In genomic region chr21:34669149-34669879, GRCh38 we compare ENCODE assay signal across 9 cellular contexts. TPM values are rescaled to one million over a fixed set of nuclear protein-coding genes. Genes with fewer than 3 reads are reported as not detected.
DNase-seq lines count a peak whose midpoint lies in the region; ATAC-seq, FAIRE-seq and TF ChIP-seq lines count a peak whose summit lies in the region.
"Had no signal": no experiment of that assay in that cellular context is flagged by ENCODE, and none has a peak within 500 bp of the region (broad histone marks: within the 10 kb centered on the region; RNA-seq: fewer than 3 reads in every experiment).

No MANE protein-coding gene starts in this region.

- H3K4me3 Mint-ChIP-seq in astrocyte (ENCODE audit: unreplicated experiment), result no peak overlapping the region

- no peak overlapping the region for H2BK15ac ChIP-seq in mesendoderm (replicated peaks; ENCODE audit: low read depth)

- no peaks in the 10 kb centered on the region for H3K36me3 Mint-ChIP-seq in astrocyte (ENCODE audit: low read depth, unreplicated experiment)

- WGBS in mesendoderm (ENCODE audit: extremely low coverage, insufficient coverage, low lambda C conversion rate), result no CpG with 5 or more reads among the region's 74 CpGs

- ATAC-seq in HG02798 (IDR thresholded peaks at IDR 0.05; ENCODE audit: poor library complexity, unreplicated experiment), result peak; percentile 67

- H3K27ac ChIP-seq in astrocyte (ENCODE audit: low read depth, low read length) (no peak overlapping the region), mesendoderm (ENCODE audit: low read depth, low read length) (no peak overlapping the region)

- H4K5ac ChIP-seq in mesendoderm (ENCODE audit: low read length), result no peak overlapping the region

- no peak overlapping the region for H2BK5ac ChIP-seq in mesendoderm (ENCODE audit: low read length)

- H3K27me3 Mint-ChIP-seq in astrocyte (ENCODE audit: low read depth, unreplicated experiment), result peaks cover 57% of the 10 kb centered on the region

- no peaks in the 10 kb centered on the region for H4K20me1 ChIP-seq in astrocyte (ENCODE audit: insufficient read depth, low read length)

- peak overlapping the region; percentile 10 for H2AFZ ChIP-seq in astrocyte (ENCODE audit: low read depth, low read length)

- no peak overlapping the region for H3K18ac ChIP-seq in mesendoderm (ENCODE audit: low read length)

- peaks cover 4% of the 10 kb centered on the region for H3K9me3 Mint-ChIP-seq in astrocyte (ENCODE audit: unreplicated experiment)

- no peak for TF ChIP-seq CTCF in astrocyte (IDR thresholded peaks at IDR 0.05; ENCODE audit: insufficient read depth, low read depth, low read length)

- no peaks in the 10 kb centered on the region for H3K79me2 ChIP-seq in astrocyte (ENCODE audit: insufficient read depth, low read length)
- H3K79me2 ChIP-seq in mesendoderm (ENCODE audit: control insufficient read depth, insufficient read depth, low read length), result no peaks in the 10 kb centered on the region

- DNase-seq in GM03348 (ENCODE audit: low spot score), result peak; percentile 23
- no peak for DNase-seq in astrocyte (ENCODE audit: low read depth)
- DNase-seq in mesendoderm, result peak; percentile 44
- no peak for DNase-seq in T1000 (lab: John Stamatoyannopoulos, UW)
- no peak for DNase-seq in HK-2 (ENCODE audit: unreplicated experiment)
- DNase-seq in RPMI8226, result no peak
- DNase-seq in NCI-H1105 (lab: John Stamatoyannopoulos, UW), result no peak

- H3K36me3 ChIP-seq in astrocyte (ENCODE audit: insufficient read depth, low read length) (no peaks in the 10 kb centered on the region), mesendoderm (ENCODE audit: control insufficient read depth, insufficient read depth, low read length) (no peaks in the 10 kb centered on the region)

- H3K4me3 ChIP-seq in astrocyte (ENCODE audit: insufficient read depth, low read depth, low read length) (peak overlapping the region; percentile 10), mesendoderm (ENCODE audit: low read length) (no peak overlapping the region)

- H4K8ac ChIP-seq in mesendoderm (ENCODE audit: low read depth, low read length), result no peak overlapping the region

- H3K27me3 ChIP-seq in astrocyte (ENCODE audit: insufficient read depth, low read length), result peaks cover 77% of the 10 kb centered on the region
- peaks cover 22% of the 10 kb centered on the region for H3K27me3 ChIP-seq in mesendoderm (ENCODE audit: insufficient read depth, low read length, poor library complexity)

- H2AK5ac ChIP-seq in mesendoderm (ENCODE audit: low read length), result no peak overlapping the region

- no peaks in the 10 kb centered on the region for H3K9me3 ChIP-seq in astrocyte (ENCODE audit: insufficient read depth, low read depth, low read length)

- H3K4me2 ChIP-seq in astrocyte (ENCODE audit: low read length) (peak overlapping the region; percentile 55), mesendoderm (ENCODE audit: low read length) (peak overlapping the region; percentile 34)

- no peak overlapping the region for H3K23ac ChIP-seq in mesendoderm (ENCODE audit: low read length)

- no peak overlapping the region for H2BK120ac ChIP-seq in mesendoderm (ENCODE audit: low read depth, low read length)

- no peaks in the 10 kb centered on the region for H3K4me1 ChIP-seq in astrocyte (ENCODE audit: insufficient read depth, low read length)
- no peaks in the 10 kb centered on the region for H3K4me1 ChIP-seq in mesendoderm (ENCODE audit: control insufficient read depth, low read depth, low read length)

- peaks cover 4% of the 10 kb centered on the region for H3K4me1 Mint-ChIP-seq in astrocyte (ENCODE audit: low read depth, unreplicated experiment)

- H3K56ac ChIP-seq in mesendoderm (ENCODE audit: low read length), result peak overlapping the region; percentile 44

- H3K4ac ChIP-seq in mesendoderm (ENCODE audit: low read depth, low read length), result no peak overlapping the region

- H3K9ac ChIP-seq in astrocyte (ENCODE audit: low read length) (no peak overlapping the region), mesendoderm (ENCODE audit: low read length) (peak overlapping the region; percentile 10)

- no peak for FAIRE-seq in astrocyte (lab: Jason Lieb, UNC)
- FAIRE-seq: colon had no signal

- no peak overlapping the region for H3K27ac Mint-ChIP-seq in astrocyte (ENCODE audit: unreplicated experiment)

- H3K79me1 ChIP-seq in mesendoderm (ENCODE audit: low read length), result no peaks in the 10 kb centered on the region

RNA-seq across cellular contexts. Expression of gene CLIC6, which starts 0.5 kb away (rescaled TPM):
- total RNA-seq in astrocyte, result 0.22 and 0.30 TPM in 2 replicates
- 0.32 TPM for polyA plus RNA-seq in mesendoderm (2013, experiment 1 of 2)
- 0.29 TPM for polyA plus RNA-seq in mesendoderm (2013, experiment 2 of 2)

RNA-seq across cellular contexts. Expression of gene RCAN1, which starts 54.4 kb away (rescaled TPM):
- 164 and 197 TPM in 2 replicates for total RNA-seq in astrocyte
- polyA plus RNA-seq in mesendoderm (2013, experiment 1 of 2), result 4.2 TPM
- 3.9 TPM for polyA plus RNA-seq in mesendoderm (2013, experiment 2 of 2)

Comparison
In these comparisons a context has a peak if more than half of its experiments do, and no peak if none do; other contexts are left out.
1. DNase-seq: peak in GM03348 (single experiment) and mesendoderm (single experiment); none in astrocyte (single experiment), T1000 (single experiment), HK-2 (single experiment), RPMI8226 (single experiment) and NCI-H1105 (single experiment).